In genomic region chr4:110484029-110484428, GRCh38 we compare ENCODE assay signal across 1 cellular context.
TF ChIP-seq lines count a peak whose summit lies in the region.

No MANE protein-coding gene starts in this region.

TF ChIP-seq in WTC11, 78 proteins besides CTCF, POLR2A, EP300 and RAD21 (continued from another document):
- TF ChIP-seq ZNF121 (CRISPR knock-in tag; IDR thresholded peaks at IDR 0.05) (no peak), CREM (CRISPR knock-in tag; IDR thresholded peaks at IDR 0.05) (no peak), NR2C2 (CRISPR knock-in tag; IDR thresholded peaks at IDR 0.05) (no peak), OVOL2 (CRISPR knock-in tag; IDR thresholded peaks at IDR 0.05; ENCODE audit: borderline replicate concordance) (no peak), TEAD1 (CRISPR knock-in tag; IDR thresholded peaks at IDR 0.05) (no peak)
- TF ChIP-seq, protein P1, sequence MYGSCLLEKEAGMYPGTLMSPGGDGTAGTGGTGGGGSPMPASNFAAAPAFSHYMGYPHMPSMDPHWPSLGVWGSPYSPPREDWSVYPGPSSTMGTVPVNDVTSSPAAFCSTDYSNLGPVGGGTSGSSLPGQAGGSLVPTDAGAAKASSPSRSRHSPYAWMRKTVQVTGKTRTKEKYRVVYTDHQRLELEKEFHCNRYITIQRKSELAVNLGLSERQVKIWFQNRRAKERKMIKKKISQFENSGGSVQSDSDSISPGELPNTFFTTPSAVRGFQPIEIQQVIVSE (CRISPR knock-in tag; IDR thresholded peaks at IDR 0.05; ENCODE audit: borderline replicate concordance), result no peak
